ENCODE assay signal across 9 cellular contexts in the genomic region with DNA sequence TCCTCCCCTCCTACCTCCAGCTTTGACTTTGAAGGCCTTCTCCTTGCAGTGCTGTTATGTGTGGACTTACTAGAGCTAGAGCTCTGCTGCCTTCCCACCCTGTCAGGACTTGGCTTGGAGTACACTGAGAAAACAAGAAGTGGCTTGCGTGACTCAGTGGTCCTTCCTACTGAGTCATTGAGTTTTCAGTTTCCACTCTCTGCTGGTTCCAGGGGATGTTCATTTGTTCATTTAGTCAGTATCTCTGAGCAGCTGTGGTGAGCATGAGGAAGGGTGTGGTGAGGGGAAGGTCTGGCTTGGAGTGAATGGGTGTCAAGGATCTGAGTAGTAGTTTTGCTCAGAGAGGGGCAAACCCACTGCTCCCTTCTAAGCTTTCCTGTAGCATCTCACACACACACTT. TPM values are rescaled to one million over a fixed set of nuclear protein-coding genes. Genes with fewer than 3 reads are reported as not detected.
DNase-seq lines count a peak whose midpoint lies in the region; ATAC-seq, FAIRE-seq and TF ChIP-seq lines count a peak whose summit lies in the region.
"Had no signal": no experiment of that assay in that cellular context is flagged by ENCODE, and none has a peak within 500 bp of the region (broad histone marks: within the 10 kb centered on the region; RNA-seq: fewer than 3 reads in every experiment).

No MANE protein-coding gene starts in this region.

- no peaks in the 10 kb centered on the region for H3K27me3 Mint-ChIP-seq in activated B cell treated with CpG ODN at 0.5 μM for 24 hours
- peaks cover 12 to 13% of the 10 kb centered on the region in 2 donors for H3K27me3 Mint-ChIP-seq in effector memory CD8-positive, alpha-beta T cell
- H3K27me3 Mint-ChIP-seq in stimulated activated memory B cell treated with anti-CD40 and anti-IgM and Interleukin-4, amounts not matched to agents 10 μg/mL and 1 μg/mL and 100 μg/mL, for 72 hours = no peaks in the 10 kb centered on the region
- peaks cover 7% of the 10 kb centered on the region for H3K27me3 Mint-ChIP-seq in WTC11 (ENCODE audit: low read depth)

- H3K27ac Mint-ChIP-seq in activated B cell treated with CpG ODN at 0.5 μM for 24 hours = peak overlapping the region; percentile 82
- peak overlapping the region; percentile 56 to 61 for H3K27ac Mint-ChIP-seq in effector memory CD8-positive, alpha-beta T cell
- H3K27ac Mint-ChIP-seq in stimulated activated memory B cell treated with anti-CD40 and anti-IgM and Interleukin-4, amounts not matched to agents 10 μg/mL and 1 μg/mL and 100 μg/mL, for 72 hours = peak overlapping the region; percentile 53
- no peak overlapping the region for H3K27ac Mint-ChIP-seq in WTC11

- CTCF ChIA-PET in activated B cell treated with CpG ODN at 0.5 μM for 24 hours (lab: Charles Lee) (interaction anchor here (2.5 kb wide), 1 partner anchor 38 kb away, joined by 9 read pairs; no protein-coding TSS in a partner anchor), WTC11 (lab: Charles Lee) (no interaction called here)

- H3K36me3 Mint-ChIP-seq in activated B cell treated with CpG ODN at 0.5 μM for 24 hours (ENCODE audit: low read depth) = no peaks in the 10 kb centered on the region
- no peaks in the 10 kb centered on the region for H3K36me3 Mint-ChIP-seq in effector memory CD8-positive, alpha-beta T cell (ENCODE audit: insufficient read depth)
- no peaks in the 10 kb centered on the region for H3K36me3 Mint-ChIP-seq in stimulated activated memory B cell treated with anti-CD40 and anti-IgM and Interleukin-4, amounts not matched to agents 10 μg/mL and 1 μg/mL and 100 μg/mL, for 72 hours
- H3K36me3 Mint-ChIP-seq in WTC11 = peaks cover 8% of the 10 kb centered on the region

- H3K9me3 Mint-ChIP-seq in activated B cell treated with CpG ODN at 0.5 μM for 24 hours (peaks cover 7% of the 10 kb centered on the region), WTC11 (peaks cover 21% of the 10 kb centered on the region)
- H3K9me3 Mint-ChIP-seq in effector memory CD8-positive, alpha-beta T cell = no peaks in the 10 kb centered on the region
- H3K9me3 Mint-ChIP-seq in stimulated activated memory B cell treated with anti-CD40 and anti-IgM and Interleukin-4, amounts not matched to agents 10 μg/mL and 1 μg/mL and 100 μg/mL, for 72 hours = peaks cover 6% of the 10 kb centered on the region

- DNase-seq in activated T-cell treated with anti-CD3 and anti-CD28 coated beads for 1 hour (ENCODE audit: low read depth) = peak; percentile 12
- DNase-seq in activated T-cell treated with anti-CD3 and anti-CD28 coated beads, Interleukin-2, amount 50 U/mL, for 1 hour = no peak
- no peak for DNase-seq in activated B cell treated with CpG ODN at 0.5 μM for 24 hours
- DNase-seq in effector memory CD8-positive, alpha-beta T cell = no peak
- DNase-seq in NAMALWA (ENCODE audit: low spot score) = no peak
- no peak for DNase-seq in WTC11 (ENCODE audit: low spot score)
- no peak for DNase-seq in HTR-8/SVneo (ENCODE audit: insufficient read length, low spot score)

- ATAC-seq in activated B cell treated with CpG ODN at 0.5 μM for 24 hours (ENCODE audit: low read depth) = peak; percentile 85
- ATAC-seq in effector memory CD8-positive, alpha-beta T cell (replicated peaks) = peak; percentile 72
- peak; percentile 95 for ATAC-seq in stimulated activated memory B cell treated with anti-CD40 and anti-IgM and Interleukin-4, amounts not matched to agents 10 μg/mL and 1 μg/mL and 100 μg/mL, for 72 hours
- ATAC-seq in WTC11 = no peak

- no peak for TF ChIP-seq CTCF in activated B cell treated with CpG ODN at 0.5 μM for 24 hours (IDR thresholded peaks at IDR 0.05)
- TF ChIP-seq CTCF in WTC11 (IDR thresholded peaks at IDR 0.05) = no peak

- intact Hi-C loops in activated B cell treated with CpG ODN at 0.5 μM for 24 hours (cut with micrococcal nuclease) = loop anchor here (1.0 kb wide), 1 partner anchor 18 kb away; no protein-coding TSS in a partner anchor

- POLR2A ChIA-PET in activated B cell treated with CpG ODN at 0.5 μM for 24 hours (lab: Charles Lee) = interaction anchor here (1.0 to 2.0 kb wide), 3 partner anchors 14 to 82 kb away, joined by 3 to 10 read pairs (median 3); no protein-coding TSS in a partner anchor
- POLR2A ChIA-PET in WTC11 (lab: Charles Lee) = no interaction called here

- H3K4me3 Mint-ChIP-seq in activated B cell treated with CpG ODN at 0.5 μM for 24 hours = peak overlapping the region; percentile 2
- H3K4me3 Mint-ChIP-seq in effector memory CD8-positive, alpha-beta T cell = no peak overlapping the region
- no peak overlapping the region for H3K4me3 Mint-ChIP-seq in stimulated activated memory B cell treated with anti-CD40 and anti-IgM and Interleukin-4, amounts not matched to agents 10 μg/mL and 1 μg/mL and 100 μg/mL, for 72 hours
- no peak overlapping the region for H3K4me3 Mint-ChIP-seq in WTC11

- FAIRE-seq in HTR-8/SVneo (lab: Jason Lieb, UNC) = no peak
- FAIRE-seq: A204.1 had no signal

- H3K4me1 Mint-ChIP-seq in activated B cell treated with CpG ODN at 0.5 μM for 24 hours (peaks cover 13% of the 10 kb centered on the region), WTC11 (no peaks in the 10 kb centered on the region)
- peaks cover 5% of the 10 kb centered on the region in 2 donors for H3K4me1 Mint-ChIP-seq in effector memory CD8-positive, alpha-beta T cell (ENCODE audit: low read depth in 2 of 2)
- H3K4me1 Mint-ChIP-seq in stimulated activated memory B cell treated with anti-CD40 and anti-IgM and Interleukin-4, amounts not matched to agents 10 μg/mL and 1 μg/mL and 100 μg/mL, for 72 hours = peaks cover 13% of the 10 kb centered on the region

TF ChIP-seq in WTC11, 78 proteins besides CTCF, POLR2A, EP300 and RAD21:
- no peak for TF ChIP-seq CDX4 (CRISPR knock-in tag; IDR thresholded peaks at IDR 0.05; ENCODE audit: borderline replicate concordance)
- no peak for TF ChIP-seq ZNF423 (CRISPR knock-in tag; IDR thresholded peaks at IDR 0.05)
- TF ChIP-seq RELA (CRISPR knock-in tag; IDR thresholded peaks at IDR 0.05; ENCODE audit: borderline replicate concordance) = no peak
- TF ChIP-seq EMX1 (CRISPR knock-in tag; IDR thresholded peaks at IDR 0.05) = no peak
- TF ChIP-seq, protein P1, sequence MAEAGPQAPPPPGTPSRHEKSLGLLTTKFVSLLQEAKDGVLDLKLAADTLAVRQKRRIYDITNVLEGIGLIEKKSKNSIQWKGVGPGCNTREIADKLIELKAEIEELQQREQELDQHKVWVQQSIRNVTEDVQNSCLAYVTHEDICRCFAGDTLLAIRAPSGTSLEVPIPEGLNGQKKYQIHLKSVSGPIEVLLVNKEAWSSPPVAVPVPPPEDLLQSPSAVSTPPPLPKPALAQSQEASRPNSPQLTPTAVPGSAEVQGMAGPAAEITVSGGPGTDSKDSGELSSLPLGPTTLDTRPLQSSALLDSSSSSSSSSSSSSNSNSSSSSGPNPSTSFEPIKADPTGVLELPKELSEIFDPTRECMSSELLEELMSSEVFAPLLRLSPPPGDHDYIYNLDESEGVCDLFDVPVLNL (CRISPR knock-in tag; IDR thresholded peaks at IDR 0.05; ENCODE audit: borderline replicate concordance, low read depth) = no peak
- TF ChIP-seq ZNF512 (CRISPR knock-in tag; IDR thresholded peaks at IDR 0.05; ENCODE audit: borderline replicate concordance) = no peak
- TF ChIP-seq TCF7 (CRISPR knock-in tag; IDR thresholded peaks at IDR 0.05; ENCODE audit: low read depth) = no peak
- TF ChIP-seq OVOL2 (CRISPR knock-in tag; IDR thresholded peaks at IDR 0.05; ENCODE audit: borderline replicate concordance) = no peak
TF ChIP-seq in WTC11: peak in this region for 0.

RNA-seq across cellular contexts. Expression of gene ELK3, which starts 17.2 kb away (rescaled TPM):
- 59.9 and 60.8 TPM in 2 replicates for total RNA-seq in activated B cell treated with CpG ODN at 0.5 μM for 24 hours
- 14.7 to 16.5 TPM (median 14.9 TPM) in 3 replicates for total RNA-seq in WTC11 (2021)
